In genomic region chr4:28926156-28926555, GRCh38 we compare ENCODE assay signal across 26 cellular contexts.
"Had no signal": no experiment of that assay in that cellular context is flagged by ENCODE, and none has a peak within 500 bp of the region (broad histone marks: within the 10 kb centered on the region; RNA-seq: fewer than 3 reads in every experiment).

No MANE protein-coding gene starts in this region.

- H3K9me3 ChIP-seq: left ventricle myocardium inferior, psoas muscle, right atrium auricular region, right lobe of liver, stomach, testis, thyroid gland, transverse colon, upper lobe of right lung had no signal

- H3K4me3 ChIP-seq: left ventricle myocardium inferior, lung, mucosa of descending colon, psoas muscle, right atrium auricular region, right lobe of liver, smooth muscle cell, stomach, testis, thyroid gland, transverse colon, upper lobe of right lung had no signal

- H3K36me3 ChIP-seq: left ventricle myocardium inferior, right atrium auricular region, right lobe of liver, stomach, thyroid gland, transverse colon, upper lobe of right lung had no signal

- H3K27ac ChIP-seq: left ventricle myocardium inferior, parathyroid adenoma, psoas muscle, right atrium auricular region, right lobe of liver, stomach, testis, thyroid gland, transverse colon, upper lobe of right lung had no signal

- H3K27me3 ChIP-seq: right atrium auricular region, right lobe of liver, stomach, testis, thyroid gland, transverse colon, upper lobe of right lung had no signal

- DNase-seq: hypothalamus; immature natural killer cell; kidney; left colon; left ventricle myocardium inferior; midbrain; mucosa of descending colon; naive thymus-derived CD4-positive, alpha-beta T cell; occipital lobe; psoas muscle; right lobe of liver; stimulated activated CD4-positive, alpha-beta T cell treated with anti-CD3 and anti-CD28 coated beads, Interleukin-1b, Interleukin-23, amount 100 ng/mL, for 48 hours; stimulated activated CD4-positive, alpha-beta T cell treated with anti-CD3 and anti-CD28 coated beads, Interleukin-2, amount 100 ng/mL, for 48 hours; stimulated activated CD4-positive, alpha-beta T cell treated with anti-CD3 and anti-CD28 coated beads, Interleukin-4, amount 100 ng/mL, for 4 hours; stimulated activated naive B cell treated with anti-CD40 and anti-IgM and Interleukin-4, amounts not matched to agents 10 μg/mL and 1 μg/mL and 100 μg/mL, for 72 hours; stimulated activated naive CD8-positive, alpha-beta T cell treated with anti-CD3 and anti-CD28 coated beads, Interleukin-15, Interleukin-2, amounts not matched to agents 100 U/mL and 50 U/mL, for 24 hours; stomach; testis; thyroid gland; transverse colon; upper lobe of right lung had no signal

- ATAC-seq: left colon; mucosa of descending colon; naive thymus-derived CD4-positive, alpha-beta T cell; natural killer cell treated with Interleukin-12 subunit alpha and Interleukin-12 subunit beta and Interleukin-15 and Interleukin-18, amount 100 ng/mL, for 72 hours; psoas muscle; right lobe of liver; stimulated activated naive B cell treated with anti-CD40 and anti-IgM and Interleukin-4, amounts not matched to agents 10 μg/mL and 1 μg/mL and 100 μg/mL, for 72 hours; stimulated activated naive CD8-positive, alpha-beta T cell treated with anti-CD3 and anti-CD28 coated beads, Interleukin-15, Interleukin-2, amounts not matched to agents 100 U/mL and 50 U/mL, for 24 hours; upper lobe of right lung had no signal

- H3K4me1 ChIP-seq: left ventricle myocardium inferior, parathyroid adenoma, psoas muscle, right atrium auricular region, right lobe of liver, stomach, testis, thyroid gland, transverse colon, upper lobe of right lung had no signal
